ENCODE assay signal across 12 cellular contexts in the genomic region with DNA sequence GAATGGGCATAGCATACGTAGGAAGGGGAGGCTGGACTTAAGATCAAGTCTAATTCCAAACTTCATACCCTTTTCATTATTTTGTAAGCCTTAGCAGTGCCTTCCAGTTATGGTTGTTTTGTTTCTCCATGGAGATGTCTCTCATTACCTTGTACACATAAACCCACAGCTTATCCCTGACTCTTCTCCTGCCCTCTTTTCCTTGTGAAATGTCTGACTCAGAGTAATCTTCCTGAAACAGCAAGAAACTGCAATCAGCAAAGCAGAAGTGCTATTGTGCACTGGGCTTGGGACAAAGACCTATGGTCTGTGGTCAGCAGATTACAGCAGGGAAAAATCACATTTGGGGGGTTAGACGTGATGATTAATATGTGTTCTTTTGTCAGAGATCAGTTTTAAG.
DNase-seq lines count a peak whose midpoint lies in the region; ATAC-seq, FAIRE-seq and TF ChIP-seq lines count a peak whose summit lies in the region.
"Had no signal": no experiment of that assay in that cellular context is flagged by ENCODE, and none has a peak within 500 bp of the region (broad histone marks: within the 10 kb centered on the region; RNA-seq: fewer than 3 reads in every experiment).

No MANE protein-coding gene starts in this region.

- dilution Hi-C loops in keratinocyte (cut with MboI; ENCODE audit: extremely low pct_ligation_motif_present, low sequenced_read_pairs), result no loop called here

- H4K20me1 ChIP-seq in HepG2 (ENCODE audit: insufficient read depth, low read length) (no peaks in the 10 kb centered on the region), keratinocyte (ENCODE audit: control insufficient read depth, extremely low read depth, insufficient read depth, low read length) (no peaks in the 10 kb centered on the region)

- intact Hi-C loops in right lobe of liver (cut with DNase I), result no loop called here
- intact Hi-C loops in HepG2 (cut with micrococcal nuclease; ENCODE audit: unreplicated experiment), result no loop called here
- intact Hi-C loops in testis (cut with DNase I; ENCODE audit: low total_unique reads), result no loop called here
- intact Hi-C loops in activated T-helper 2 cell treated with anti-CD3 and anti-CD28 coated beads, Interferon-gamma antibody, Interleukin-2, Interleukin-4, amounts not matched to agents 10 μg/mL and 5 μg/mL and 100 μg/mL, durations not matched to agents 14 hours and 24 hours and 36 hours (cut with micrococcal nuclease), result no loop called here

- no peak for TF ChIP-seq RAD21 in HepG2 (CRISPR knock-in tag; IDR thresholded peaks at IDR 0.05)

- H3K27ac ChIP-seq in right lobe of liver, result no peak overlapping the region
- H3K27ac ChIP-seq in HepG2 (ENCODE audit: extremely low read length, insufficient read depth, low read length), result no peak overlapping the region
- H3K27ac ChIP-seq in keratinocyte (ENCODE audit: control insufficient read depth, insufficient read depth, low read length), result peak overlapping the region; percentile 49
- no peak overlapping the region for H3K27ac ChIP-seq in testis

- no peak overlapping the region for H3K4me2 ChIP-seq in HepG2 (ENCODE audit: low read depth, low read length)
- H3K4me2 ChIP-seq in keratinocyte (ENCODE audit: control insufficient read depth, extremely low read depth, insufficient read depth, low read depth, low read length), result peak overlapping the region; percentile 54

- H3K79me2 ChIP-seq in HepG2 (ENCODE audit: insufficient read depth, low read length), result no peaks in the 10 kb centered on the region
- no peaks in the 10 kb centered on the region for H3K79me2 ChIP-seq in keratinocyte (ENCODE audit: control insufficient read depth, insufficient read depth, low read length)

- H3K9me3 ChIP-seq in right lobe of liver, result no peaks in the 10 kb centered on the region
- H3K9me3 ChIP-seq in HepG2 (ENCODE audit: low read length), result no peaks in the 10 kb centered on the region
- no peaks in the 10 kb centered on the region for H3K9me3 ChIP-seq in keratinocyte (ENCODE audit: control insufficient read depth, low read depth, low read length)
- no peaks in the 10 kb centered on the region for H3K9me3 ChIP-seq in testis

- peaks cover 29% of the 10 kb centered on the region for H3K4me1 Mint-ChIP-seq in activated T-helper 2 cell treated with anti-CD3 and anti-CD28 coated beads, Interferon-gamma antibody, Interleukin-2, Interleukin-4, amounts not matched to agents 10 μg/mL and 5 μg/mL and 100 μg/mL, durations not matched to agents 14 hours and 24 hours and 36 hours (ENCODE audit: low read depth)

- TF ChIP-seq EP300 in HepG2 (IDR thresholded peaks at IDR 0.05; ENCODE audit: low read depth in 2 of 2, low read length in 2 of 2) (no peak), HepG2 (CRISPR knock-in tag; IDR thresholded peaks at IDR 0.05; ENCODE audit: borderline replicate concordance) (no peak)

- TF ChIP-seq CTCF in right lobe of liver (IDR thresholded peaks at IDR 0.05) (no peak), HepG2 (CRISPR knock-in tag; IDR thresholded peaks at IDR 0.05) (no peak), keratinocyte (optimal IDR thresholded peaks at IDR 0.05 in 1 of 3, IDR thresholded peaks at IDR 0.05 in 1 of 3, conservative IDR thresholded peaks at IDR 0.05 in 1 of 3; ENCODE audit: extremely low read depth in 1 of 3, insufficient read depth in 2 of 3, low read length in 3 of 3) (no peak), testis (IDR thresholded peaks at IDR 0.05) (no peak)

- H3K27me3 Mint-ChIP-seq in activated T-helper 2 cell treated with anti-CD3 and anti-CD28 coated beads, Interferon-gamma antibody, Interleukin-2, Interleukin-4, amounts not matched to agents 10 μg/mL and 5 μg/mL and 100 μg/mL, durations not matched to agents 14 hours and 24 hours and 36 hours (ENCODE audit: low read depth), result peaks cover 18% of the 10 kb centered on the region

- H3K4me3 ChIP-seq in right lobe of liver (no peak overlapping the region), HepG2 (replicated peaks in 1 of 3; ENCODE audit: insufficient read depth in 1 of 3, low read depth in 2 of 3, low read length in 3 of 3) (no peak overlapping the region), keratinocyte (ENCODE audit: control insufficient read depth in 2 of 3, extremely low read depth in 1 of 3, insufficient read depth in 2 of 3, low read depth in 1 of 3, low read length in 3 of 3) (no peak overlapping the region), testis (no peak overlapping the region)
- H3K4me3 ChIP-seq: skin epidermis had no signal

- H2AFZ ChIP-seq in HepG2 (ENCODE audit: low read length) (no peak overlapping the region), keratinocyte (ENCODE audit: control insufficient read depth, low read length) (no peak overlapping the region)

- in situ Hi-C loops in HepG2 (cut with HindIII; ENCODE audit: extremely low pct_ligation_motif_present, low pct_unique_long_range_greater_than_20kb), result no loop called here

- CTCF ChIA-PET in HepG2 (lab: Yijun Ruan, JAX; ENCODE audit: low intra/inter-chr PET ratio, low total read pairs), result no interaction called here

- no peaks in the 10 kb centered on the region for H3K4me1 ChIP-seq in right lobe of liver
- H3K4me1 ChIP-seq in HepG2 (ENCODE audit: insufficient read depth, low read length), result no peaks in the 10 kb centered on the region
- peaks cover 26% of the 10 kb centered on the region for H3K4me1 ChIP-seq in keratinocyte (ENCODE audit: control insufficient read depth, extremely low read depth, insufficient read depth, low read length)
- no peaks in the 10 kb centered on the region for H3K4me1 ChIP-seq in testis

- no peak for FAIRE-seq in HepG2 (lab: Jason Lieb, UNC)
- FAIRE-seq in keratinocyte (lab: Jason Lieb, UNC), result peak; percentile 76

- POLR2A ChIA-PET in HepG2 (lab: Yijun Ruan, JAX), result no interaction called here

- peaks cover 12% of the 10 kb centered on the region for H3K36me3 Mint-ChIP-seq in activated T-helper 2 cell treated with anti-CD3 and anti-CD28 coated beads, Interferon-gamma antibody, Interleukin-2, Interleukin-4, amounts not matched to agents 10 μg/mL and 5 μg/mL and 100 μg/mL, durations not matched to agents 14 hours and 24 hours and 36 hours (ENCODE audit: low read depth)

- WGBS in right lobe of liver (ENCODE audit: insufficient coverage, low coverage, low lambda C conversion rate, missing lambda C conversion rate), result 66% methylated on average over 2 of the region's 2 CpGs
- 4% methylated on average over 2 of the region's 2 CpGs for WGBS in HepG2 (ENCODE audit: low lambda C conversion rate)
- 48 to 50% methylated on average over 2 of the region's 2 CpGs for WGBS in testis, 2 donors

- ATAC-seq in right lobe of liver, result peak in 3 of 4 donors; percentile 47 to 58 (median 53)
- no peak for ATAC-seq in HepG2
- ATAC-seq in HG03097 (IDR thresholded peaks at IDR 0.05; ENCODE audit: low FRiP score, unreplicated experiment), result no peak

- TF ChIP-seq POLR2A in right lobe of liver (IDR thresholded peaks at IDR 0.05) (no peak), HepG2 (IDR thresholded peaks at IDR 0.05; ENCODE audit: insufficient read depth in 1 of 2, low read depth in 2 of 2, low read length in 2 of 2) (no peak), testis (IDR thresholded peaks at IDR 0.05) (no peak)

- no peak for DNase-seq in right lobe of liver
- no peak for DNase-seq in HepG2 (ENCODE audit: low spot score)
- DNase-seq in astrocyte of the hippocampus (ENCODE audit: low read depth, low spot score), result peak; percentile 58
- DNase-seq in keratinocyte (ENCODE audit: low read depth, low spot score), result no peak
- no peak for DNase-seq in testis
- DNase-seq in SW480 (ENCODE audit: low spot score), result no peak
- DNase-seq in activated T-helper 2 cell treated with anti-CD3 and anti-CD28 coated beads, Interferon-gamma antibody, Interleukin-2, Interleukin-4, amounts not matched to agents 10 μg/mL and 5 μg/mL and 100 μg/mL, durations not matched to agents 14 hours and 24 hours and 36 hours (ENCODE audit: low spot score), result no peak
- DNase-seq: activated CD4-positive, CD25-positive, alpha-beta regulatory T cell treated with anti-CD3 and anti-CD28 coated beads, Interleukin-2, amount 50 U/mL, for 72 hours; activated gamma-delta T cell treated with Interleukin-2 at 50 U/mL for 16 hours; NCI-H2029 treated with DMSO at 0.1 percent for 48 hours had no signal

- H3K4me3 Mint-ChIP-seq in activated T-helper 2 cell treated with anti-CD3 and anti-CD28 coated beads, Interferon-gamma antibody, Interleukin-2, Interleukin-4, amounts not matched to agents 10 μg/mL and 5 μg/mL and 100 μg/mL, durations not matched to agents 14 hours and 24 hours and 36 hours (ENCODE audit: low read depth), result no peak overlapping the region

- no peak overlapping the region for H3K9ac ChIP-seq in HepG2 (ENCODE audit: insufficient read depth, low read depth, low read length)
- no peak overlapping the region for H3K9ac ChIP-seq in keratinocyte (ENCODE audit: control insufficient read depth, extremely low read depth, insufficient read depth, low read length)

- H3K36me3 ChIP-seq in right lobe of liver, result no peaks in the 10 kb centered on the region
- no peaks in the 10 kb centered on the region for H3K36me3 ChIP-seq in HepG2 (replicated peaks in 1 of 2; ENCODE audit: control insufficient read depth in 1 of 2, insufficient read depth in 2 of 2, low read length in 2 of 2)
- no peaks in the 10 kb centered on the region for H3K36me3 ChIP-seq in keratinocyte (ENCODE audit: control insufficient read depth in 2 of 2, extremely low read depth in 1 of 2, insufficient read depth in 2 of 2, low read length in 2 of 2)
- no peaks in the 10 kb centered on the region for H3K36me3 ChIP-seq in testis (ENCODE audit: low read depth, missing control alignments)

- no peaks in the 10 kb centered on the region for H3K9me1 ChIP-seq in keratinocyte (ENCODE audit: control insufficient read depth, extremely low read depth, insufficient read depth, low read length)

- no peaks in the 10 kb centered on the region for H3K9me3 Mint-ChIP-seq in activated T-helper 2 cell treated with anti-CD3 and anti-CD28 coated beads, Interferon-gamma antibody, Interleukin-2, Interleukin-4, amounts not matched to agents 10 μg/mL and 5 μg/mL and 100 μg/mL, durations not matched to agents 14 hours and 24 hours and 36 hours

- no TSS peak for BruUV-seq in HepG2 (replicated peaks; lab: Mats Ljungman, UMichigan)

- H3K27ac Mint-ChIP-seq in activated T-helper 2 cell treated with anti-CD3 and anti-CD28 coated beads, Interferon-gamma antibody, Interleukin-2, Interleukin-4, amounts not matched to agents 10 μg/mL and 5 μg/mL and 100 μg/mL, durations not matched to agents 14 hours and 24 hours and 36 hours, result no peak overlapping the region

- H3K27me3 ChIP-seq in right lobe of liver (no peaks in the 10 kb centered on the region), HepG2 (ENCODE audit: control insufficient read depth in 1 of 2, insufficient read depth in 2 of 2, low read length in 2 of 2) (no peaks in the 10 kb centered on the region), keratinocyte (ENCODE audit: control insufficient read depth, extremely low read depth, insufficient read depth, low read length) (no peaks in the 10 kb centered on the region), testis (no peaks in the 10 kb centered on the region)

TF ChIP-seq in HepG2, 621 proteins besides CTCF, POLR2A, EP300 and RAD21 (continues in another document):
- no peak for TF ChIP-seq ZNF329 (CRISPR knock-in tag; IDR thresholded peaks at IDR 0.05; ENCODE audit: low read depth)
- no peak for TF ChIP-seq MXD4 (CRISPR knock-in tag; IDR thresholded peaks at IDR 0.05)
- no peak for TF ChIP-seq ZNF432 (CRISPR knock-in tag; IDR thresholded peaks at IDR 0.05; ENCODE audit: borderline replicate concordance)
- TF ChIP-seq PLRG1 (conservative IDR thresholded peaks at IDR 0.05), result no peak

Comparison
In these comparisons a context has a peak if more than half of its experiments do, and no peak if none do; other contexts are left out.
1. ATAC-seq: peak in right lobe of liver (3 of 4); none in HepG2 (single experiment) and HG03097 (single experiment).